ENCODE assay signal across 1 cellular context in genomic region chr17:21286066-21286770, GRCh38.
TF ChIP-seq lines count a peak whose summit lies in the region.

No MANE protein-coding gene starts in this region.

TF ChIP-seq in Ishikawa, 13 proteins besides CTCF, POLR2A, EP300 and RAD21 (continued from another document):
- TF ChIP-seq MAX (IDR thresholded peaks at IDR 0.05) = peak; percentile 83
